ENCODE assay signal across 9 cellular contexts in genomic region chr9:21153688-21154608, GRCh38. TPM values are rescaled to one million over a fixed set of nuclear protein-coding genes. Genes with fewer than 3 reads are reported as not detected.
DNase-seq lines count a peak whose midpoint lies in the region; ATAC-seq and TF ChIP-seq lines count a peak whose summit lies in the region.
"Had no signal": no experiment of that assay in that cellular context is flagged by ENCODE, and none has a peak within 500 bp of the region (broad histone marks: within the 10 kb centered on the region; RNA-seq: fewer than 3 reads in every experiment).

No MANE protein-coding gene starts in this region.

- no peaks in the 10 kb centered on the region for H3K9me3 ChIP-seq in WERI-Rb-1 (ENCODE audit: severe bottlenecking)

- DNase-seq in SIG-M5 treated with dmso at 0.1 percent for 504 hours (lab: John Stamatoyannopoulos, UW; ENCODE audit: unreplicated experiment) (peak; percentile 68), SIG-M5 (lab: John Stamatoyannopoulos, UW) (no peak), KG1 (lab: John Stamatoyannopoulos, UW) (peak; percentile 46), WERI-Rb-1 (peak; percentile 7), kidney tubule cell (ENCODE audit: low spot score) (peak; percentile 49), SK-N-DZ (ENCODE audit: low spot score) (no peak)
- no peak for DNase-seq in activated CD4-positive, CD25-positive, alpha-beta regulatory T cell (lab: John Stamatoyannopoulos, UW)

- H3K36me3 ChIP-seq in WERI-Rb-1: no peaks in the 10 kb centered on the region

- H3K27me3 ChIP-seq in WERI-Rb-1 (ENCODE audit: insufficient read depth, low read depth, severe bottlenecking): peaks cover 10% of the 10 kb centered on the region

- TF ChIP-seq CTCF in WERI-Rb-1 (IDR thresholded peaks at IDR 0.05; ENCODE audit: low read depth, low read length): peak; percentile 47

- H3K27ac ChIP-seq in WERI-Rb-1: no peak overlapping the region

- H3K4me3 ChIP-seq in WERI-Rb-1 (ENCODE audit: low read depth, low read length): no peak overlapping the region

- ATAC-seq in GM21825 (IDR thresholded peaks at IDR 0.05; ENCODE audit: unreplicated experiment): peak; percentile 88

RNA-seq across cellular contexts. Expression of gene IFNW1, which starts 12.3 kb away (rescaled TPM):
- not detected in 2 replicates for polyA plus RNA-seq in SK-N-DZ (2014; cell fraction: cytosol; rRNA removed)
- polyA plus RNA-seq in SK-N-DZ (2014; cell fraction: nucleus; rRNA removed): not detected in 2 replicates
- polyA plus RNA-seq: BJ had no signal

RNA-seq across cellular contexts. Expression of gene IFNA21, which starts 12.5 kb away (rescaled TPM):
- not detected in 2 replicates for polyA plus RNA-seq in SK-N-DZ (2014; cell fraction: cytosol; rRNA removed)
- polyA plus RNA-seq in SK-N-DZ (2014; cell fraction: nucleus; rRNA removed): not detected in 2 replicates
- polyA plus RNA-seq: BJ had no signal

RNA-seq across cellular contexts. Expression of gene IFNA4, which starts 33.4 kb away (rescaled TPM):
- not detected in 2 replicates for polyA plus RNA-seq in SK-N-DZ (2014; cell fraction: cytosol; rRNA removed)
- not detected in 2 replicates for polyA plus RNA-seq in SK-N-DZ (2014; cell fraction: nucleus; rRNA removed)
- polyA plus RNA-seq: BJ had no signal

RNA-seq across cellular contexts. Expression of gene IFNA7, which starts 48.1 kb away (rescaled TPM):
- polyA plus RNA-seq in SK-N-DZ (2014; cell fraction: cytosol; rRNA removed): not detected in 2 replicates
- polyA plus RNA-seq in SK-N-DZ (2014; cell fraction: nucleus; rRNA removed): not detected in 2 replicates
- polyA plus RNA-seq: BJ had no signal

RNA-seq across cellular contexts. Expression of gene IFNA10, which starts 53.0 kb away (rescaled TPM):
- not detected in 2 replicates for polyA plus RNA-seq in SK-N-DZ (2014; cell fraction: cytosol; rRNA removed)
- polyA plus RNA-seq in SK-N-DZ (2014; cell fraction: nucleus; rRNA removed): not detected in 2 replicates
- polyA plus RNA-seq: BJ had no signal

Comparison
In these comparisons a context has a peak if more than half of its experiments do, and no peak if none do; other contexts are left out.
1. DNase-seq: peak in SIG-M5 treated with dmso at 0.1 percent for 504 hours (single experiment), KG1 (single experiment), WERI-Rb-1 (single experiment) and kidney tubule cell (single experiment); none in SIG-M5 (single experiment), SK-N-DZ (single experiment) and activated CD4-positive, CD25-positive, alpha-beta regulatory T cell (0 of 4).